Comparison of ENCODE assay signal across 32 cellular contexts in genomic region chr6:27206806-27207205, GRCh38. TPM values are rescaled to one million over a fixed set of nuclear protein-coding genes. Genes with fewer than 3 reads are reported as not detected.
"Had no signal": no experiment of that assay in that cellular context is flagged by ENCODE, and none has a peak within 500 bp of the region (broad histone marks: within the 10 kb centered on the region; RNA-seq: fewer than 3 reads in every experiment).

No MANE protein-coding gene starts in this region.

- H3K27ac ChIP-seq: brain microvascular endothelial cell, heart left ventricle, pancreas, prostate gland, skin epidermis, tibial artery, VCaP had no signal

- H3K9me3 Mint-ChIP-seq: activated naive CD4-positive, alpha-beta T cell treated with anti-CD3 and anti-CD28 coated beads for 36 hours; neural crest cell; stimulated activated memory B cell treated with anti-CD40 and anti-IgM and Interleukin-4, amounts not matched to agents 10 μg/mL and 1 μg/mL and 100 μg/mL, for 72 hours; stimulated activated naive CD8-positive, alpha-beta T cell treated with anti-CD3 and anti-CD28 coated beads, Interleukin-15, amount 100 ng/mL, for 72 hours had no signal

- H3K4me1 Mint-ChIP-seq: stimulated activated memory B cell treated with anti-CD40 and anti-IgM and Interleukin-4, amounts not matched to agents 10 μg/mL and 1 μg/mL and 100 μg/mL, for 72 hours had no signal

- H3K27ac Mint-ChIP-seq: activated naive CD4-positive, alpha-beta T cell treated with anti-CD3 and anti-CD28 coated beads for 36 hours; stimulated activated memory B cell treated with anti-CD40 and anti-IgM and Interleukin-4, amounts not matched to agents 10 μg/mL and 1 μg/mL and 100 μg/mL, for 72 hours; stimulated activated naive CD8-positive, alpha-beta T cell treated with anti-CD3 and anti-CD28 coated beads, Interleukin-15, amount 100 ng/mL, for 72 hours had no signal

- ATAC-seq: esophagus mucosa; heart left ventricle; left cardiac atrium; left ventricle myocardium superior; pancreas; sciatic nerve; stimulated activated memory B cell treated with anti-CD40 and anti-IgM and Interleukin-4, amounts not matched to agents 10 μg/mL and 1 μg/mL and 100 μg/mL, for 72 hours had no signal

- H3K36me3 ChIP-seq: brain microvascular endothelial cell, heart left ventricle, pancreas, prostate gland, tibial artery had no signal

- H3K4me3 Mint-ChIP-seq: activated naive CD4-positive, alpha-beta T cell treated with anti-CD3 and anti-CD28 coated beads for 36 hours; stimulated activated memory B cell treated with anti-CD40 and anti-IgM and Interleukin-4, amounts not matched to agents 10 μg/mL and 1 μg/mL and 100 μg/mL, for 72 hours had no signal

- H3K9me3 ChIP-seq: heart left ventricle, pancreas, prostate gland had no signal

- H3K4me3 ChIP-seq: heart left ventricle, pancreas, prostate gland, skin epidermis, tibial artery had no signal

- DNase-seq: activated CD4-positive, alpha-beta T cell treated with anti-CD3 and anti-CD28 coated beads, Interleukin-2, amount 50 U/mL, for 1 hour; activated CD8-positive, alpha-beta memory T cell treated with anti-CD3 and anti-CD28 coated beads, Interleukin-2, amount 10 ng/mL, durations not matched to agents 7 days and 5 days; activated CD8-positive, alpha-beta T cell treated with anti-CD3 and anti-CD28 coated beads, Interleukin-2, amount 10 ng/mL, durations not matched to agents 7 days and 5 days; activated effector memory CD4-positive, alpha-beta T cell treated with anti-CD3 and anti-CD28 coated beads, Interleukin-2, amount 50 U/mL, for 16 hours; activated naive CD4-positive, alpha-beta T cell treated with anti-CD3 and anti-CD28 coated beads for 36 hours; activated naive CD8-positive, alpha-beta T cell treated with anti-CD3 and anti-CD28 coated beads, Interleukin-2, amount 10 ng/mL, durations not matched to agents 7 days and 5 days; amniotic stem cell; brain microvascular endothelial cell; caudate nucleus; cortex of kidney; foreskin fibroblast; heart left ventricle; hypothalamus; islet precursor cell; left cardiac atrium; left ventricle myocardium superior; nucleus accumbens; pancreas; retina; stimulated activated CD4-positive, alpha-beta T cell treated with anti-CD3 and anti-CD28 coated beads, Interleukin-12 subunit alpha, Interleukin-12 subunit beta, amount 100 ng/mL, for 4 hours; stimulated activated CD4-positive, alpha-beta T cell treated with anti-CD3 and anti-CD28 coated beads, Interleukin-4, amount 100 ng/mL, for 24 hours; stimulated activated naive CD8-positive, alpha-beta T cell treated with anti-CD3 and anti-CD28 coated beads, Interleukin-15, amount 100 ng/mL, for 72 hours; substantia nigra; tibial artery had no signal

- H3K36me3 Mint-ChIP-seq: stimulated activated memory B cell treated with anti-CD40 and anti-IgM and Interleukin-4, amounts not matched to agents 10 μg/mL and 1 μg/mL and 100 μg/mL, for 72 hours had no signal

- H3K27me3 ChIP-seq: brain microvascular endothelial cell had no signal

- H3K4me1 ChIP-seq: pancreas, prostate gland, tibial artery had no signal

RNA-seq across cellular contexts. Expression of gene PRSS16, which starts 40.7 kb away (rescaled TPM):
- total RNA-seq: left ventricle myocardium superior, lung microvascular endothelial cell had no signal
- polyA plus RNA-seq: heart left ventricle had no signal
